ENCODE assay signal across 8 cellular contexts in the genomic region with DNA sequence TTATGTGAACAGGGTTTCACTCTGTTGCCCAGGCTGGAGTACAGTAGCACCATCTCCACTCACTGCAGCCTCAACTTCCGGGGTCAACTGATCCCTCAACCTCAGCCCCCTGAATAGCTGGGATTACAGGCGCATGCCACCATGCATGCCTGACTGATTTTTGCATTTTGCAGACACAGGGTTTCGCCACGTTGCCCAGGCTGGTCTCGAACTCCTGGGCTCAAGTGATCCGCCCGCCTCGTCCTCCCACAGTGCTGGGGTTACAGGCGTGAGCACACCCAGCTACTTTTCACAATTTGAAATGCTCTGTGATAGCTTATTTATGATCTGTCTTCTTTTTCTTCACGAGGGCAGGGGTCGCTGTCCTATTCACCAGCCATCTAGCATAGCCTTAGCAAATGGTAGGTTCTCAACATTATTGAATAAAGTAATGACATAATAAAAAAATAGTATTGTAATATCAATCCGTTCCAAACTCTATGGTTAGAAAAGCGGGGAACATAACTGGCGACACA. TPM values are rescaled to one million over a fixed set of nuclear protein-coding genes. Genes with fewer than 3 reads are reported as not detected.
DNase-seq lines count a peak whose midpoint lies in the region; ATAC-seq and TF ChIP-seq lines count a peak whose summit lies in the region.

No MANE protein-coding gene starts in this region.

- H3K27me3 ChIP-seq in heart right ventricle, result no peaks in the 10 kb centered on the region

- intact Hi-C loops in heart right ventricle (cut with DNase I) (loop anchor here in 1 of 10 donors (2.0 kb wide), 1 partner anchor 24 kb away; no protein-coding TSS in a partner anchor), Right ventricle myocardium inferior (cut with DNase I) (loop anchor here (10.0 kb wide), 1 partner anchor 392 kb away; no protein-coding TSS in a partner anchor)

- peaks cover 48% of the 10 kb centered on the region for H3K36me3 Mint-ChIP-seq in activated T-helper 17 cell treated with anti-CD3 and anti-CD28 coated beads, Interleukin-2, amount 50 U/mL, for 72 hours (ENCODE audit: low read depth)
- H3K36me3 Mint-ChIP-seq in memory B cell, result peaks cover 13% of the 10 kb centered on the region
- peaks cover 45% of the 10 kb centered on the region for H3K36me3 Mint-ChIP-seq in type B pancreatic cell

- no peaks in the 10 kb centered on the region for H3K9me3 Mint-ChIP-seq in activated T-helper 17 cell treated with anti-CD3 and anti-CD28 coated beads, Interleukin-2, amount 50 U/mL, for 72 hours
- H3K9me3 Mint-ChIP-seq in memory B cell (no peaks in the 10 kb centered on the region), type B pancreatic cell (peaks cover 5% of the 10 kb centered on the region)

- H3K27ac ChIP-seq in heart right ventricle, result peak overlapping the region in 5 of 10 donors; percentile 61 to 90 (median 82)

- in situ Hi-C loops in ACHN (cut with HindIII; ENCODE audit: low pct_ligation_motif_present, low pct_unique_long_range_greater_than_20kb, low sequenced_read_pairs), result no loop called here

- WGBS in heart right ventricle, 2 donors, result 71 to 73% methylated on average over 14 of the region's 14 CpGs

- peaks cover 0 to 31% (median 0%) of the 10 kb centered on the region in 9 donors for H3K36me3 ChIP-seq in heart right ventricle

- ATAC-seq in heart right ventricle, result peak in 1 of 8 donors; percentile 6
- no peak for ATAC-seq in Right ventricle myocardium inferior
- no peak for ATAC-seq in activated T-helper 17 cell treated with anti-CD3 and anti-CD28 coated beads, Interleukin-2, amount 50 U/mL, for 72 hours (replicated peaks)
- no peak for ATAC-seq in memory B cell (ENCODE audit: low read depth)
- no peak for ATAC-seq in GM21619 (IDR thresholded peaks at IDR 0.05; ENCODE audit: unreplicated experiment)

- no peaks in the 10 kb centered on the region for H3K27me3 Mint-ChIP-seq in activated T-helper 17 cell treated with anti-CD3 and anti-CD28 coated beads, Interleukin-2, amount 50 U/mL, for 72 hours
- H3K27me3 Mint-ChIP-seq in memory B cell, result no peaks in the 10 kb centered on the region
- no peaks in the 10 kb centered on the region for H3K27me3 Mint-ChIP-seq in type B pancreatic cell

- H3K9me3 ChIP-seq in heart right ventricle, result no peaks in the 10 kb centered on the region

- TF ChIP-seq CTCF in heart right ventricle (IDR thresholded peaks at IDR 0.05), result no peak
- no peak for TF ChIP-seq CTCF in type B pancreatic cell (conservative IDR thresholded peaks at IDR 0.05)

- H3K4me1 ChIP-seq in heart right ventricle, result peaks cover 5 to 69% (median 48%) of the 10 kb centered on the region in 9 donors

- peak overlapping the region; percentile 98 for H3K4me3 Mint-ChIP-seq in activated T-helper 17 cell treated with anti-CD3 and anti-CD28 coated beads, Interleukin-2, amount 50 U/mL, for 72 hours
- no peak overlapping the region for H3K4me3 Mint-ChIP-seq in memory B cell
- H3K4me3 Mint-ChIP-seq in type B pancreatic cell, result peak overlapping the region; percentile 96

- H3K27ac Mint-ChIP-seq in activated T-helper 17 cell treated with anti-CD3 and anti-CD28 coated beads, Interleukin-2, amount 50 U/mL, for 72 hours, result peak overlapping the region; percentile 93
- H3K27ac Mint-ChIP-seq in memory B cell, result peak overlapping the region; percentile 97
- peak overlapping the region; percentile 96 for H3K27ac Mint-ChIP-seq in type B pancreatic cell

- peak overlapping the region in 6 of 10 donors; percentile 53 to 97 (median 85) for H3K4me3 ChIP-seq in heart right ventricle

- peaks cover 43% of the 10 kb centered on the region for H3K4me1 Mint-ChIP-seq in activated T-helper 17 cell treated with anti-CD3 and anti-CD28 coated beads, Interleukin-2, amount 50 U/mL, for 72 hours
- peaks cover 38% of the 10 kb centered on the region for H3K4me1 Mint-ChIP-seq in memory B cell
- peaks cover 23% of the 10 kb centered on the region for H3K4me1 Mint-ChIP-seq in type B pancreatic cell (ENCODE audit: unreplicated experiment)

- no peak for DNase-seq in heart right ventricle
- DNase-seq in Right ventricle myocardium inferior (ENCODE audit: missing footprints), result no peak
- DNase-seq in memory B cell (ENCODE audit: low spot score in 2 of 2), result no peak
- no peak for DNase-seq in type B pancreatic cell (ENCODE audit: extremely low spot score, unreplicated experiment)
- no peak for DNase-seq in ACHN
- no peak for DNase-seq in NCI-H510A treated with DMSO at 0.1 percent for 48 hours (lab: John Stamatoyannopoulos, UW)

RNA-seq across cellular contexts. Expression of a gene that starts 0.5 kb away (rescaled TPM):
- 10 to 100 TPM; 24.0 to 32.3 (median 29.9) TPM for total RNA-seq in heart right ventricle
- polyA plus RNA-seq in heart right ventricle, result 10 to 100 TPM; 16.8 to 29.5 TPM
- 26.5 TPM for total RNA-seq in Right ventricle myocardium inferior
- total RNA-seq in activated T-helper 17 cell treated with anti-CD3 and anti-CD28 coated beads, Interleukin-2, amount 50 U/mL, for 72 hours, result 10 to 100 TPM; 90.0 to 90.4 TPM
- 73.0 and 142 TPM in 2 replicates for total RNA-seq in type B pancreatic cell (ENCODE audit: low replicate concordance)

RNA-seq across cellular contexts. Expression of a gene that starts 27.2 kb away (rescaled TPM):
- total RNA-seq in heart right ventricle (10 to 100 TPM; 11.1 to 98.8 (median 22.0) TPM), Right ventricle myocardium inferior (19.7 TPM), type B pancreatic cell (ENCODE audit: low replicate concordance) (2.9 and 5.6 TPM in 2 replicates)
- 10 to 100 TPM; 11.6 to 19.8 TPM for polyA plus RNA-seq in heart right ventricle
- 10 to 100 TPM in 1 of 2 donors, 1 to 10 TPM in 1; 8.7 to 42.2 TPM for total RNA-seq in activated T-helper 17 cell treated with anti-CD3 and anti-CD28 coated beads, Interleukin-2, amount 50 U/mL, for 72 hours
